8 cellular contexts compared by ENCODE assay signal in the genomic region with DNA sequence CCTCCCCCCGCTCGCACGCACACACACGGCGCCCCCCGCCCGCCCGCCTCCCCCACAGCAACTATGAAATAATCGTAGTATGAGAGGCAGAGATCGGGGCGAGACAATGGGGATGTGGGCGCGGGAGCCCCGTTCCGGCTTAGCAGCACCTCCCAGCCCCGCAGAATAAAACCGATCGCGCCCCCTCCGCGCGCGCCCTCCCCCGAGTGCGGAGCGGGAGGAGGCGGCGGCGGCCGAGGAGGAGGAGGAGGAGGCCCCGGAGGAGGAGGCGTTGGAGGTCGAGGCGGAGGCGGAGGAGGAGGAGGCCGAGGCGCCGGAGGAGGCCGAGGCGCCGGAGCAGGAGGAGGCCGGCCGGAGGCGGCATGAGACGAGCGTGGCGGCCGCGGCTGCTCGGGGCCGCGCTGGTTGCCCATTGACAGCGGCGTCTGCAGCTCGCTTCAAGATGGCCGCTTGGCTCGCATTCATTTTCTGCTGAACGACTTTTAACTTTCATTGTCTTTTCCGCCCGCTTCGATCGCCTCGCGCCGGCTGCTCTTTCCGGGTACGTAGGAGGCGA. TPM values are rescaled to one million over a fixed set of nuclear protein-coding genes. Genes with fewer than 3 reads are reported as not detected.
A peak's percentile ranks its signal among the peaks of the same experiment; 100 is the strongest.
DNase-seq lines count a peak whose midpoint lies in the region; ATAC-seq, FAIRE-seq and TF ChIP-seq lines count a peak whose summit lies in the region.

No MANE protein-coding gene starts in this region.

- no peaks in the 10 kb centered on the region for H3K36me3 ChIP-seq in HepG2 (replicated peaks in 1 of 2; ENCODE audit: control insufficient read depth in 1 of 2, insufficient read depth in 2 of 2, low read length in 2 of 2)

- DNase-seq in AG04450 (ENCODE audit: low read depth, low spot score) (no peak), NAMALWA (ENCODE audit: low spot score) (peak; percentile 77), dorsolateral prefrontal cortex (peak; percentile 39 to 73 (median 53)), HepG2 (ENCODE audit: low spot score) (peak; percentile 35), HuH-7.5 (ENCODE audit: low spot score) (no peak)
- peak; percentile 58 for DNase-seq in activated CD4-positive, alpha-beta T cell treated with anti-CD3 and anti-CD28 coated beads, Interleukin-2, amount 10 ng/mL, durations not matched to agents 7 days and 5 days
- peak; percentile 60 for DNase-seq in stimulated activated CD8-positive, alpha-beta memory T cell treated with anti-CD3 and anti-CD28 coated beads, Interleukin-12 subunit alpha, Interleukin-12 subunit beta, amount 100 ng/mL, for 4 hours (ENCODE audit: low read depth)

- peak; percentile 63 for ATAC-seq in HepG2

- H3K9me3 ChIP-seq in AG04450 (ENCODE audit: control insufficient read depth, insufficient read depth, low read length) (no peaks in the 10 kb centered on the region), HepG2 (ENCODE audit: low read length) (no peaks in the 10 kb centered on the region)

- TF ChIP-seq EP300 in HepG2 (IDR thresholded peaks at IDR 0.05; ENCODE audit: low read depth in 2 of 2, low read length in 2 of 2) (no peak), HepG2 (CRISPR knock-in tag; IDR thresholded peaks at IDR 0.05; ENCODE audit: borderline replicate concordance) (no peak)

- no peak for TF ChIP-seq CTCF in AG04450 (IDR thresholded peaks at IDR 0.05; ENCODE audit: low read depth, low read length)
- peak in 5 of 56 donors; percentile 9 to 30 (median 13) for TF ChIP-seq CTCF in dorsolateral prefrontal cortex (IDR thresholded peaks at IDR 0.05 in 54 of 56, conservative IDR thresholded peaks at IDR 0.05 in 2 of 56; ENCODE audit: low read depth in 1 of 56, partially characterized antibody in 56 of 56)
- TF ChIP-seq CTCF in HepG2 (CRISPR knock-in tag; IDR thresholded peaks at IDR 0.05), result no peak

- peak overlapping the region; percentile 92 for H3K27ac Mint-ChIP-seq in activated CD4-positive, alpha-beta T cell treated with anti-CD3 and anti-CD28 coated beads, Interleukin-2, amount 10 ng/mL, durations not matched to agents 7 days and 5 days

- in situ Hi-C loops in HepG2 (cut with HindIII; ENCODE audit: extremely low pct_ligation_motif_present, low pct_unique_long_range_greater_than_20kb), result loop anchor here (25.0 kb wide), 2 partner anchors 391 to 809 kb away; a partner anchor contains a TSS

- H3K4me1 ChIP-seq in HepG2 (ENCODE audit: insufficient read depth, low read length), result peaks cover 61% of the 10 kb centered on the region

- TSS peak; percentile 61 for BruUV-seq in HepG2 (replicated peaks; lab: Mats Ljungman, UMichigan)

- under 1% methylated on average over 34 of the region's 68 CpGs for WGBS in HepG2 (ENCODE audit: low lambda C conversion rate)

- peak overlapping the region; percentile 87 for H3K9ac ChIP-seq in HepG2 (ENCODE audit: insufficient read depth, low read depth, low read length)

- TF ChIP-seq POLR2A in GM15510 (IDR thresholded peaks at IDR 0.05; ENCODE audit: borderline replicate concordance, extremely low read depth, insufficient read length) (peak; percentile 58), HepG2 (IDR thresholded peaks at IDR 0.05; ENCODE audit: insufficient read depth in 1 of 2, low read depth in 2 of 2, low read length in 2 of 2) (peak in 1 of 2 experiments; percentile 57; a peak in 2 of 4 replicates)

- peaks cover 41% of the 10 kb centered on the region for H3K27me3 Mint-ChIP-seq in activated CD4-positive, alpha-beta T cell treated with anti-CD3 and anti-CD28 coated beads, Interleukin-2, amount 10 ng/mL, durations not matched to agents 7 days and 5 days

- peaks cover 40% of the 10 kb centered on the region for H3K79me2 ChIP-seq in HepG2 (ENCODE audit: insufficient read depth, low read length)

- H3K4me3 ChIP-seq in AG04450 (ENCODE audit: low read depth, low read length) (peak overlapping the region; percentile 67), dorsolateral prefrontal cortex (peak overlapping the region; percentile 55 to 95 (median 84)), HepG2 (replicated peaks in 1 of 3; ENCODE audit: insufficient read depth in 1 of 3, low read depth in 2 of 3, low read length in 3 of 3) (peak overlapping the region; percentile 76 to 97 (median 89))

- H4K20me1 ChIP-seq in HepG2 (ENCODE audit: insufficient read depth, low read length), result peaks cover 32% of the 10 kb centered on the region

- POLR2A ChIA-PET in AG04450 (lab: Yijun Ruan, JAX) (interaction anchor here (0.6 to 1.4 kb wide), 3 partner anchors 19 to 606 kb away, joined by 3 read pairs; no protein-coding TSS in a partner anchor), HepG2 (lab: Yijun Ruan, JAX) (interaction anchor here (2.0 kb wide), 1 partner anchor 19 kb away, joined by 9 read pairs; no protein-coding TSS in a partner anchor)
- POLR2A ChIA-PET in activated CD4-positive, alpha-beta T cell treated with anti-CD3 and anti-CD28 coated beads, Interleukin-2, amount 10 ng/mL, durations not matched to agents 7 days and 5 days (lab: Charles Lee), result no interaction called here

- FAIRE-seq in HepG2 (lab: Jason Lieb, UNC), result no peak

- no peak for TF ChIP-seq RAD21 in HepG2 (CRISPR knock-in tag; IDR thresholded peaks at IDR 0.05)

- H3K9me3 Mint-ChIP-seq in activated CD4-positive, alpha-beta T cell treated with anti-CD3 and anti-CD28 coated beads, Interleukin-2, amount 10 ng/mL, durations not matched to agents 7 days and 5 days, result no peaks in the 10 kb centered on the region

- H3K4me2 ChIP-seq in HepG2 (ENCODE audit: low read depth, low read length), result peak overlapping the region; percentile 41

- peaks cover 27% of the 10 kb centered on the region for H3K36me3 Mint-ChIP-seq in activated CD4-positive, alpha-beta T cell treated with anti-CD3 and anti-CD28 coated beads, Interleukin-2, amount 10 ng/mL, durations not matched to agents 7 days and 5 days (ENCODE audit: low read depth)

- no peak overlapping the region for H2AFZ ChIP-seq in HepG2 (ENCODE audit: low read length)

- CTCF ChIA-PET in AG04450 (lab: Charles Lee) (no interaction called here), HepG2 (lab: Yijun Ruan, JAX; ENCODE audit: low intra/inter-chr PET ratio, low total read pairs) (no interaction called here)
- CTCF ChIA-PET in activated CD4-positive, alpha-beta T cell treated with anti-CD3 and anti-CD28 coated beads, Interleukin-2, amount 10 ng/mL, durations not matched to agents 7 days and 5 days (lab: Charles Lee), result no interaction called here

- intact Hi-C loops in dorsolateral prefrontal cortex (cut with DNase I) (loop anchor here (2.0 to 10.0 kb wide), 7 partner anchors 68 to 826 kb away; a partner anchor contains a TSS), HepG2 (cut with micrococcal nuclease; ENCODE audit: unreplicated experiment) (loop anchor here (5.0 to 10.0 kb wide), 3 partner anchors 194 to 666 kb away; no protein-coding TSS in a partner anchor)

- peaks cover 17% of the 10 kb centered on the region for H3K27me3 ChIP-seq in AG04450 (ENCODE audit: control insufficient read depth, insufficient read depth, low read length)
- H3K27me3 ChIP-seq in dorsolateral prefrontal cortex, result no peaks in the 10 kb centered on the region
- peaks cover 0 to 7% of the 10 kb centered on the region in 2 experiments; a peak in 2 of 5 replicates for H3K27me3 ChIP-seq in HepG2 (ENCODE audit: control insufficient read depth in 1 of 2, insufficient read depth in 2 of 2, low read length in 2 of 2)

- H3K4me1 Mint-ChIP-seq in activated CD4-positive, alpha-beta T cell treated with anti-CD3 and anti-CD28 coated beads, Interleukin-2, amount 10 ng/mL, durations not matched to agents 7 days and 5 days, result peaks cover 64% of the 10 kb centered on the region

- peak overlapping the region; percentile 80 for H3K4me3 Mint-ChIP-seq in activated CD4-positive, alpha-beta T cell treated with anti-CD3 and anti-CD28 coated beads, Interleukin-2, amount 10 ng/mL, durations not matched to agents 7 days and 5 days

- H3K27ac ChIP-seq in AG04450 (ENCODE audit: low read depth, low read length) (no peak overlapping the region), dorsolateral prefrontal cortex (peak overlapping the region; percentile 87 to 100 (median 99)), HepG2 (ENCODE audit: extremely low read length, insufficient read depth, low read length) (peak overlapping the region; percentile 82)

RNA-seq across cellular contexts. Expression of a gene that starts 0.3 kb away (rescaled TPM):
- 40.4 and 50.4 TPM in 2 replicates for polyA plus RNA-seq in AG04450 (2011; rRNA removed)
- 47.1 and 57.3 TPM in 2 replicates for polyA minus RNA-seq in AG04450 (2011; rRNA and poly(A)+ RNA removed)
- 10 to 100 TPM; 29.5 to 30.3 TPM for total RNA-seq in activated CD4-positive, alpha-beta T cell treated with anti-CD3 and anti-CD28 coated beads, Interleukin-2, amount 10 ng/mL, durations not matched to agents 7 days and 5 days
- 100 to 1,000 TPM in 17 of 120 experiments, 10 to 100 TPM in 103; 48.1 to 140 (median 80.9) TPM for total RNA-seq in dorsolateral prefrontal cortex
- total RNA-seq in HepG2 (2016; rRNA removed; fragmentation: Illumina TruSeq; extraction: Trizol), result 44.0 and 46.3 TPM in 2 replicates
- total RNA-seq in HepG2 (2016; cell fraction: cytosol; rRNA removed; fragmentation: Illumina TruSeq; extraction: Trizol; ENCODE audit: low read depth), result 8.7 and 9.7 TPM in 2 replicates
- total RNA-seq in HepG2 (2016; cell fraction: insoluble cytoplasmic fraction; rRNA removed; fragmentation: Illumina TruSeq; extraction: Trizol), result 41.7 and 51.3 TPM in 2 replicates
- total RNA-seq in HepG2 (2016; cell fraction: membrane; rRNA removed; fragmentation: Illumina TruSeq; extraction: Trizol), result 45.9 and 47.6 TPM in 2 replicates
- total RNA-seq in HepG2 (2016; cell fraction: nucleus; rRNA removed; fragmentation: Illumina TruSeq; extraction: Trizol), result 35.5 and 44.2 TPM in 2 replicates
- 28.0 and 30.5 TPM in 2 replicates for polyA plus RNA-seq in HepG2 (2011; rRNA removed)
- 11.2 and 14.7 TPM in 2 replicates for polyA plus RNA-seq in HepG2 (2011; cell fraction: cytosol; rRNA removed)
- 33.2 and 46.3 TPM in 2 replicates for polyA plus RNA-seq in HepG2 (2011; cell fraction: nucleus; rRNA removed)
- 28.8 and 47.8 TPM in 2 replicates for polyA plus RNA-seq in HepG2 (2012)
- 8.6 and 9.9 TPM in 2 replicates for polyA plus RNA-seq in HepG2 (2016; cell fraction: cytosol; fragmentation: Illumina TruSeq; extraction: Trizol; ENCODE audit: low read depth)
- 49.7 and 50.7 TPM in 2 replicates for polyA plus RNA-seq in HepG2 (2016; cell fraction: insoluble cytoplasmic fraction; fragmentation: Illumina TruSeq; extraction: Trizol; ENCODE audit: low read depth)
- polyA plus RNA-seq in HepG2 (2016; cell fraction: membrane; fragmentation: Illumina TruSeq; extraction: Trizol; ENCODE audit: low read depth), result 28.7 and 33.7 TPM in 2 replicates
- 66.4 and 66.5 TPM in 2 replicates for polyA plus RNA-seq in HepG2 (2016; cell fraction: nucleus; fragmentation: Illumina TruSeq; extraction: Trizol; ENCODE audit: insufficient read depth, low read depth)
- 43.5 and 48.7 TPM in 2 replicates for polyA minus RNA-seq in HepG2 (2011; rRNA and poly(A)+ RNA removed; ENCODE audit: low replicate concordance)
- polyA minus RNA-seq in HepG2 (2011; cell fraction: cytosol; rRNA and poly(A)+ RNA removed), result 26.1 TPM in 2 replicates
- 33.6 and 33.9 TPM in 2 replicates for polyA minus RNA-seq in HepG2 (2011; cell fraction: nucleus; rRNA and poly(A)+ RNA removed)

RNA-seq across cellular contexts. Expression of a gene that starts 5.0 kb away (rescaled TPM):
- 49.4 and 64.7 TPM in 2 replicates for polyA plus RNA-seq in AG04450 (2011; rRNA removed)
- polyA minus RNA-seq in AG04450 (2011; rRNA and poly(A)+ RNA removed), result 8.2 and 9.6 TPM in 2 replicates
- 10 to 100 TPM; 58.9 to 68.8 TPM for total RNA-seq in activated CD4-positive, alpha-beta T cell treated with anti-CD3 and anti-CD28 coated beads, Interleukin-2, amount 10 ng/mL, durations not matched to agents 7 days and 5 days
- 10 to 100 TPM; 26.2 to 65.4 (median 41.7) TPM for total RNA-seq in dorsolateral prefrontal cortex
- total RNA-seq in HepG2 (2016; rRNA removed; fragmentation: Illumina TruSeq; extraction: Trizol), result 54.4 and 56.8 TPM in 2 replicates
- 15.2 and 17.8 TPM in 2 replicates for total RNA-seq in HepG2 (2016; cell fraction: cytosol; rRNA removed; fragmentation: Illumina TruSeq; extraction: Trizol; ENCODE audit: low read depth)
- 55.9 and 59.6 TPM in 2 replicates for total RNA-seq in HepG2 (2016; cell fraction: insoluble cytoplasmic fraction; rRNA removed; fragmentation: Illumina TruSeq; extraction: Trizol)
- 24.8 and 25.2 TPM in 2 replicates for total RNA-seq in HepG2 (2016; cell fraction: membrane; rRNA removed; fragmentation: Illumina TruSeq; extraction: Trizol)
- total RNA-seq in HepG2 (2016; cell fraction: nucleus; rRNA removed; fragmentation: Illumina TruSeq; extraction: Trizol), result 58.2 and 59.9 TPM in 2 replicates
- 32.5 and 38.7 TPM in 2 replicates for polyA plus RNA-seq in HepG2 (2011; rRNA removed)
- polyA plus RNA-seq in HepG2 (2011; cell fraction: cytosol; rRNA removed), result 13.0 and 16.4 TPM in 2 replicates
- polyA plus RNA-seq in HepG2 (2011; cell fraction: nucleus; rRNA removed), result 32.4 and 40.5 TPM in 2 replicates
- polyA plus RNA-seq in HepG2 (2012), result 26.8 and 37.6 TPM in 2 replicates
- polyA plus RNA-seq in HepG2 (2016; cell fraction: cytosol; fragmentation: Illumina TruSeq; extraction: Trizol; ENCODE audit: low read depth), result 16.4 and 19.0 TPM in 2 replicates
- 54.7 and 56.3 TPM in 2 replicates for polyA plus RNA-seq in HepG2 (2016; cell fraction: insoluble cytoplasmic fraction; fragmentation: Illumina TruSeq; extraction: Trizol; ENCODE audit: low read depth)
- 20.1 and 20.4 TPM in 2 replicates for polyA plus RNA-seq in HepG2 (2016; cell fraction: membrane; fragmentation: Illumina TruSeq; extraction: Trizol; ENCODE audit: low read depth)
- polyA plus RNA-seq in HepG2 (2016; cell fraction: nucleus; fragmentation: Illumina TruSeq; extraction: Trizol; ENCODE audit: insufficient read depth, low read depth), result 76.7 and 77.8 TPM in 2 replicates
- polyA minus RNA-seq in HepG2 (2011; rRNA and poly(A)+ RNA removed; ENCODE audit: low replicate concordance), result 3.1 and 6.1 TPM in 2 replicates
- polyA minus RNA-seq in HepG2 (2011; cell fraction: cytosol; rRNA and poly(A)+ RNA removed), result 3.3 and 8.5 TPM in 2 replicates
- polyA minus RNA-seq in HepG2 (2011; cell fraction: nucleus; rRNA and poly(A)+ RNA removed), result 35.2 and 36.6 TPM in 2 replicates

RNA-seq across cellular contexts. Expression of a gene that starts 24.1 kb away (rescaled TPM):
- not detected in 2 replicates for polyA plus RNA-seq in AG04450 (2011; rRNA removed)
- not detected in 2 replicates for polyA minus RNA-seq in AG04450 (2011; rRNA and poly(A)+ RNA removed)
- under 1 TPM; 0.57 to 0.75 TPM for total RNA-seq in activated CD4-positive, alpha-beta T cell treated with anti-CD3 and anti-CD28 coated beads, Interleukin-2, amount 10 ng/mL, durations not matched to agents 7 days and 5 days
- 10 to 100 TPM in 2 of 120 experiments, 1 to 10 TPM in 117, under 1 TPM in 1; 0.97 to 12.5 (median 4.6) TPM for total RNA-seq in dorsolateral prefrontal cortex
- not detected in 2 replicates for total RNA-seq in HepG2 (2016; rRNA removed; fragmentation: Illumina TruSeq; extraction: Trizol)
- not detected in 2 replicates for total RNA-seq in HepG2 (2016; cell fraction: cytosol; rRNA removed; fragmentation: Illumina TruSeq; extraction: Trizol; ENCODE audit: low read depth)
- total RNA-seq in HepG2 (2016; cell fraction: insoluble cytoplasmic fraction; rRNA removed; fragmentation: Illumina TruSeq; extraction: Trizol), result not detected in 2 replicates
- not detected in 2 replicates for total RNA-seq in HepG2 (2016; cell fraction: membrane; rRNA removed; fragmentation: Illumina TruSeq; extraction: Trizol)
- not detected in 2 replicates for total RNA-seq in HepG2 (2016; cell fraction: nucleus; rRNA removed; fragmentation: Illumina TruSeq; extraction: Trizol)
- not detected in 2 replicates for polyA plus RNA-seq in HepG2 (2011; rRNA removed)
- not detected in 2 replicates for polyA plus RNA-seq in HepG2 (2011; cell fraction: cytosol; rRNA removed)
- polyA plus RNA-seq in HepG2 (2011; cell fraction: nucleus; rRNA removed), result not detected in 2 replicates
- polyA plus RNA-seq in HepG2 (2012), result not detected in 2 replicates
- polyA plus RNA-seq in HepG2 (2016; cell fraction: cytosol; fragmentation: Illumina TruSeq; extraction: Trizol; ENCODE audit: low read depth), result not detected in 2 replicates
- polyA plus RNA-seq in HepG2 (2016; cell fraction: insoluble cytoplasmic fraction; fragmentation: Illumina TruSeq; extraction: Trizol; ENCODE audit: low read depth), result not detected in 2 replicates
- not detected in 2 replicates for polyA plus RNA-seq in HepG2 (2016; cell fraction: membrane; fragmentation: Illumina TruSeq; extraction: Trizol; ENCODE audit: low read depth)
- not detected in 2 replicates for polyA plus RNA-seq in HepG2 (2016; cell fraction: nucleus; fragmentation: Illumina TruSeq; extraction: Trizol; ENCODE audit: insufficient read depth, low read depth)
- not detected in 2 replicates for polyA minus RNA-seq in HepG2 (2011; rRNA and poly(A)+ RNA removed; ENCODE audit: low replicate concordance)
- polyA minus RNA-seq in HepG2 (2011; cell fraction: cytosol; rRNA and poly(A)+ RNA removed), result not detected in 2 replicates
- not detected in 2 replicates for polyA minus RNA-seq in HepG2 (2011; cell fraction: nucleus; rRNA and poly(A)+ RNA removed)

Comparison
In these comparisons a context has a peak if more than half of its experiments do, and no peak if none do; other contexts are left out.
1. DNase-seq: peak in NAMALWA (single experiment), activated CD4-positive, alpha-beta T cell treated with anti-CD3 and anti-CD28 coated beads, Interleukin-2, amount 10 ng/mL, durations not matched to agents 7 days and 5 days (single experiment), dorsolateral prefrontal cortex (10 of 10), HepG2 (single experiment) and stimulated activated CD8-positive, alpha-beta memory T cell treated with anti-CD3 and anti-CD28 coated beads, Interleukin-12 subunit alpha, Interleukin-12 subunit beta, amount 100 ng/mL, for 4 hours (single experiment); none in AG04450 (single experiment) and HuH-7.5 (single experiment).
2. Peak in every context shown above with its lines, with median percentiles within 50 percentile points of each other: H3K4me3 ChIP-seq.